In genomic region chr1:223774133-223774811, GRCh38 we compare ENCODE assay signal across 14 cellular contexts.
DNase-seq lines count a peak whose midpoint lies in the region; ATAC-seq and TF ChIP-seq lines count a peak whose summit lies in the region.
"Had no signal": no experiment of that assay in that cellular context is flagged by ENCODE, and none has a peak within 500 bp of the region (broad histone marks: within the 10 kb centered on the region; RNA-seq: fewer than 3 reads in every experiment).

No MANE protein-coding gene starts in this region.

- H4K91ac ChIP-seq in IMR-90 (ENCODE audit: insufficient read depth, low read depth, low read length) = no peak overlapping the region

- no peak overlapping the region for H3K14ac ChIP-seq in IMR-90 (replicated peaks; ENCODE audit: low read depth, low read length)

- H3K79me2 ChIP-seq in mesendoderm (ENCODE audit: control insufficient read depth, insufficient read depth, low read length) = no peaks in the 10 kb centered on the region

- H4K5ac ChIP-seq in IMR-90 (ENCODE audit: low read depth, low read length) (no peak overlapping the region), mesendoderm (ENCODE audit: low read length) (no peak overlapping the region)

- TF ChIP-seq POLR2A in IMR-90 (IDR thresholded peaks at IDR 0.05; ENCODE audit: low read depth, low read length) (no peak), tibial nerve (IDR thresholded peaks at IDR 0.05) (no peak)

- H2AK9ac ChIP-seq in IMR-90 (replicated peaks; ENCODE audit: low read depth, low read length, poor library complexity) = no peak overlapping the region

- H3K4me1 ChIP-seq in Caco-2 = peaks cover 65% of the 10 kb centered on the region
- peaks cover 24% of the 10 kb centered on the region for H3K4me1 ChIP-seq in IMR-90 (ENCODE audit: control insufficient read depth, insufficient read depth, low read length)
- H3K4me1 ChIP-seq in mesendoderm (ENCODE audit: control insufficient read depth, low read depth, low read length) = peaks cover 10% of the 10 kb centered on the region
- peaks cover 0 to 53% (median 13%) of the 10 kb centered on the region in 4 donors for H3K4me1 ChIP-seq in tibial nerve

- H2BK15ac ChIP-seq in IMR-90 (ENCODE audit: low read depth, low read length) (no peak overlapping the region), mesendoderm (replicated peaks; ENCODE audit: low read depth) (no peak overlapping the region)

- no peak overlapping the region for H2BK20ac ChIP-seq in IMR-90 (ENCODE audit: low read depth, low read length)

- TF ChIP-seq RAD21 in IMR-90 (IDR thresholded peaks at IDR 0.05; ENCODE audit: low read length) = no peak

- peaks cover 12% of the 10 kb centered on the region for H3K9me1 ChIP-seq in IMR-90 (ENCODE audit: insufficient read depth, low read length)

- H3K36me3 ChIP-seq in Caco-2 (ENCODE audit: control insufficient read depth, insufficient read depth, low read length) (peaks cover 13% of the 10 kb centered on the region), IMR-90 (ENCODE audit: control insufficient read depth, insufficient read depth, low read length) (peaks cover 66% of the 10 kb centered on the region), mesendoderm (ENCODE audit: control insufficient read depth, insufficient read depth, low read length) (peaks cover 8% of the 10 kb centered on the region), tibial nerve (peaks cover 4 to 93% (median 16%) of the 10 kb centered on the region in 3 donors)

- H3K27ac Mint-ChIP-seq in Caco-2 (ENCODE audit: unreplicated experiment) = no peak overlapping the region
- peak overlapping the region; percentile 38 to 72 (median 59) for H3K27ac Mint-ChIP-seq in nephron

- no peak overlapping the region for H2BK120ac ChIP-seq in IMR-90 (ENCODE audit: low read depth, low read length)
- no peak overlapping the region for H2BK120ac ChIP-seq in mesendoderm (ENCODE audit: low read depth, low read length)

- POLR2A ChIA-PET in Caco-2 (lab: Charles Lee) = no interaction called here
- POLR2A ChIA-PET in IMR-90 (lab: Charles Lee; ENCODE audit: unreplicated experiment) = no interaction called here

- H3K4ac ChIP-seq in IMR-90 (ENCODE audit: low read depth, low read length) = no peak overlapping the region
- no peak overlapping the region for H3K4ac ChIP-seq in mesendoderm (ENCODE audit: low read depth, low read length)

- H3K36me3 Mint-ChIP-seq in Caco-2 (ENCODE audit: insufficient read depth, unreplicated experiment) = peaks cover 97% of the 10 kb centered on the region
- H3K36me3 Mint-ChIP-seq in nephron (ENCODE audit: low read depth) = peaks cover 90% of the 10 kb centered on the region

- H3K27me3 ChIP-seq in Caco-2 (replicated peaks; ENCODE audit: control insufficient read depth, insufficient read depth, low read length) = no peaks in the 10 kb centered on the region
- no peaks in the 10 kb centered on the region for H3K27me3 ChIP-seq in IMR-90 (ENCODE audit: control insufficient read depth, insufficient read depth, low read length)
- H3K27me3 ChIP-seq in mesendoderm (ENCODE audit: insufficient read depth, low read length, poor library complexity) = no peaks in the 10 kb centered on the region
- H3K27me3 ChIP-seq in tibial nerve = no peaks in the 10 kb centered on the region
- H3K27me3 ChIP-seq: neutrophil had no signal

- H3K23ac ChIP-seq in IMR-90 (ENCODE audit: low read depth, low read length) = no peak overlapping the region
- H3K23ac ChIP-seq in mesendoderm (ENCODE audit: low read length) = no peak overlapping the region

- no peak overlapping the region for H3K4me3 ChIP-seq in Caco-2 (ENCODE audit: low read depth, low read length)
- no peak overlapping the region for H3K4me3 ChIP-seq in IMR-90 (ENCODE audit: insufficient read depth, low read depth, low read length)
- H3K4me3 ChIP-seq in astrocyte of the spinal cord (ENCODE audit: low read depth, low read length) = no peak overlapping the region
- H3K4me3 ChIP-seq in mesendoderm (ENCODE audit: low read length) = no peak overlapping the region
- H3K4me3 ChIP-seq in tibial nerve = no peak overlapping the region
- H3K4me3 ChIP-seq: lung, skin epidermis had no signal

- no peak overlapping the region for H2AK5ac ChIP-seq in IMR-90 (ENCODE audit: low read depth, low read length)
- H2AK5ac ChIP-seq in mesendoderm (ENCODE audit: low read length) = no peak overlapping the region

- H3K4me2 ChIP-seq in IMR-90 (ENCODE audit: low read depth, low read length) (no peak overlapping the region), mesendoderm (ENCODE audit: low read length) (no peak overlapping the region)

- H3K4me1 Mint-ChIP-seq in Caco-2 (ENCODE audit: low read depth, unreplicated experiment) = peaks cover 60% of the 10 kb centered on the region
- peaks cover 45% of the 10 kb centered on the region for H3K4me1 Mint-ChIP-seq in nephron

- H3K27me3 Mint-ChIP-seq in Caco-2 (ENCODE audit: insufficient read depth, unreplicated experiment) (no peaks in the 10 kb centered on the region), nephron (ENCODE audit: low read depth) (no peaks in the 10 kb centered on the region)

- WGBS in IMR-90 (ENCODE audit: extremely low coverage in 2 of 2, insufficient read length in 1 of 2), 2 experiments = 89% methylated on average over 4 of the region's 6 CpGs; no CpG with 5 or more reads in 1 of the 2 experiments
- WGBS in mesendoderm (ENCODE audit: extremely low coverage, insufficient coverage, low lambda C conversion rate) = no CpG with 5 or more reads among the region's 6 CpGs
- WGBS in tibial nerve, 2 donors = 85 to 89% methylated on average over 6 of the region's 6 CpGs

- peaks cover 12% of the 10 kb centered on the region for H4K20me1 ChIP-seq in IMR-90 (ENCODE audit: insufficient read depth, low read length)

- H2AFZ ChIP-seq in IMR-90 (replicated peaks; ENCODE audit: low read length, poor library complexity) = no peak overlapping the region

- H3K9me3 ChIP-seq in Caco-2 = no peaks in the 10 kb centered on the region
- no peaks in the 10 kb centered on the region for H3K9me3 ChIP-seq in IMR-90 (ENCODE audit: control insufficient read depth, insufficient read depth, low read length)
- no peaks in the 10 kb centered on the region for H3K9me3 ChIP-seq in tibial nerve
- H3K9me3 ChIP-seq: neutrophil had no signal

- H2BK5ac ChIP-seq in IMR-90 (ENCODE audit: low read depth, low read length, poor library complexity, severe bottlenecking) = no peak overlapping the region
- H2BK5ac ChIP-seq in mesendoderm (ENCODE audit: low read length) = no peak overlapping the region

- no peak for DNase-seq in Caco-2
- DNase-seq in IMR-90 = no peak
- DNase-seq in astrocyte of the spinal cord (ENCODE audit: low read depth, low spot score) = peak; percentile 11
- DNase-seq in mesendoderm = no peak
- no peak for DNase-seq in tibial nerve (ENCODE audit: low spot score in 2 of 2)
- DNase-seq: activated effector memory CD4-positive, alpha-beta T cell treated with Interleukin-2 at 50 U/mL for 16 hours; NCI-H1092; NCI-H2227 treated with DMSO at 0.1 percent for 48 hours had no signal

- H3K56ac ChIP-seq in IMR-90 (ENCODE audit: extremely low read depth, insufficient read depth, low read length) (no peak overlapping the region), mesendoderm (ENCODE audit: low read length) (no peak overlapping the region)

- H3K18ac ChIP-seq in IMR-90 (ENCODE audit: low read depth, low read length) (no peak overlapping the region), mesendoderm (ENCODE audit: low read length) (no peak overlapping the region)

- H3K79me1 ChIP-seq in IMR-90 (ENCODE audit: low read depth in 1 of 2, low read length in 2 of 2) (peaks cover 15 to 40% of the 10 kb centered on the region in 2 experiments), mesendoderm (ENCODE audit: low read length) (no peaks in the 10 kb centered on the region)

- no peak for TF ChIP-seq CTCF in Caco-2 (IDR thresholded peaks at IDR 0.05; ENCODE audit: insufficient read depth in 1 of 2, low read depth in 1 of 2, low read length in 1 of 2, severe bottlenecking in 1 of 2, unreplicated experiment in 1 of 2)
- no peak for TF ChIP-seq CTCF in IMR-90 (conservative IDR thresholded peaks at IDR 0.05; ENCODE audit: low read depth, low read length)
- TF ChIP-seq CTCF in astrocyte of the spinal cord (IDR thresholded peaks at IDR 0.05; ENCODE audit: low read depth, low read length) = no peak
- TF ChIP-seq CTCF in nephron (IDR thresholded peaks at IDR 0.05; ENCODE audit: unreplicated experiment in 3 of 3) = no peak
- no peak for TF ChIP-seq CTCF in tibial nerve (IDR thresholded peaks at IDR 0.05)

- no peak overlapping the region for H3K9ac ChIP-seq in IMR-90 (ENCODE audit: low read depth, low read length)
- no peak overlapping the region for H3K9ac ChIP-seq in mesendoderm (ENCODE audit: low read length)

- BruUV-seq in Caco-2 (replicated peaks; lab: Mats Ljungman, UMichigan) (no TSS peak), IMR-90 (replicated peaks; lab: Mats Ljungman, UMichigan) (no TSS peak)

- peak overlapping the region; percentile 10; the same call in 1 of the 2 replicates for H3K27ac ChIP-seq in IMR-90 (ENCODE audit: insufficient read depth, low read length)
- no peak overlapping the region for H3K27ac ChIP-seq in mesendoderm (ENCODE audit: low read depth, low read length)
- H3K27ac ChIP-seq in tibial nerve = no peak overlapping the region
- H3K27ac ChIP-seq: neutrophil had no signal

- in situ Hi-C loops in IMR-90 (cut with MboI; ENCODE audit: low sequenced_read_pairs) = no loop called here
- in situ Hi-C loops in astrocyte of the spinal cord (cut with HindIII; ENCODE audit: low sequenced_read_pairs) = no loop called here

- H3K4me3 Mint-ChIP-seq in Caco-2 (ENCODE audit: unreplicated experiment) (peak overlapping the region; percentile 22), nephron (no peak overlapping the region)

- ATAC-seq in IMR-90 (ENCODE audit: low read depth) = no peak
- ATAC-seq in GM19328 (IDR thresholded peaks at IDR 0.05; ENCODE audit: unreplicated experiment) = no peak
- ATAC-seq in HG02678 (IDR thresholded peaks at IDR 0.05; ENCODE audit: unreplicated experiment) = no peak

- intact Hi-C loops in Caco-2 (cut with micrococcal nuclease; ENCODE audit: unreplicated experiment) (no loop called here), IMR-90 (cut with micrococcal nuclease) (no loop called here)

- H4K8ac ChIP-seq in IMR-90 (ENCODE audit: low read depth in 2 of 2, low read length in 2 of 2) (no peak overlapping the region), mesendoderm (ENCODE audit: low read depth, low read length) (no peak overlapping the region)

- TF ChIP-seq EP300 in tibial nerve (IDR thresholded peaks at IDR 0.05) = no peak

- dilution Hi-C loops in IMR-90 (cut with HindIII; ENCODE audit: low sequenced_read_pairs, unreplicated experiment) = no loop called here

- CTCF ChIA-PET in Caco-2 (lab: Charles Lee) (no interaction called here), IMR-90 (lab: Yijun Ruan, JAX) (interaction anchor here (1.1 kb wide), 1 partner anchor 78 kb away, joined by 5 read pairs; no protein-coding TSS in a partner anchor)

- H3K9me3 Mint-ChIP-seq in Caco-2 (ENCODE audit: unreplicated experiment) (no peaks in the 10 kb centered on the region), nephron (no peaks in the 10 kb centered on the region)
